ENCODE assay signal across 1 cellular context in genomic region chr7:158781217-158781975, GRCh38.
TF ChIP-seq lines count a peak whose summit lies in the region.

No MANE protein-coding gene starts in this region.

TF ChIP-seq in H1, 55 proteins besides CTCF, POLR2A, EP300 and RAD21:
- no peak for TF ChIP-seq MAFK (IDR thresholded peaks at IDR 0.05; ENCODE audit: low read depth, low read length)
- TF ChIP-seq NANOG (IDR thresholded peaks at IDR 0.05; ENCODE audit: insufficient read depth, low read depth, low read length, poor library complexity, severe bottlenecking) = no peak
- no peak for TF ChIP-seq SP1 (IDR thresholded peaks at IDR 0.05; ENCODE audit: low read depth, low read length)
- TF ChIP-seq POU5F1 (IDR thresholded peaks at IDR 0.05; ENCODE audit: low read depth, low read length) = no peak
- TF ChIP-seq PHF8 (conservative IDR thresholded peaks at IDR 0.05; ENCODE audit: low read depth, low read length) = no peak
- no peak for TF ChIP-seq BRCA1 (IDR thresholded peaks at IDR 0.05; ENCODE audit: low read depth, low read length)
- no peak for TF ChIP-seq JUN (IDR thresholded peaks at IDR 0.05; ENCODE audit: low read depth, low read length)
- TF ChIP-seq KDM4A (IDR thresholded peaks at IDR 0.05; ENCODE audit: low read depth, low read length, severe bottlenecking) = no peak
- no peak for TF ChIP-seq BCL11A (IDR thresholded peaks at IDR 0.05; ENCODE audit: low read depth in 2 of 2, low read length in 2 of 2)
- no peak for TF ChIP-seq USF2 (IDR thresholded peaks at IDR 0.05; ENCODE audit: low read length)
- no peak for TF ChIP-seq TCF12 (IDR thresholded peaks at IDR 0.05; ENCODE audit: low read depth, low read length)
- no peak for TF ChIP-seq NRF1 (IDR thresholded peaks at IDR 0.05; ENCODE audit: low read depth, low read length)
- TF ChIP-seq SAP30 (IDR thresholded peaks at IDR 0.05; ENCODE audit: insufficient read depth, insufficient replicate concordance, low read length) = no peak
- no peak for TF ChIP-seq KDM1A (IDR thresholded peaks at IDR 0.05; ENCODE audit: borderline replicate concordance, low read length)
